In genomic region chr19:38514812-38515633, GRCh38 we compare ENCODE assay signal across 8 cellular contexts.
A peak's percentile ranks its signal among the peaks of the same experiment; 100 is the strongest.
DNase-seq lines count a peak whose midpoint lies in the region; ATAC-seq and TF ChIP-seq lines count a peak whose summit lies in the region.

No MANE protein-coding gene starts in this region.

- TF ChIP-seq CTCF in GM13976 (IDR thresholded peaks at IDR 0.05; ENCODE audit: borderline replicate concordance, control extremely low read depth, extremely low read depth, insufficient read depth, missing control alignments) (peak; percentile 92), cardiac fibroblast (IDR thresholded peaks at IDR 0.05; ENCODE audit: low read depth, low read length) (peak; percentile 89)

- in situ Hi-C loops in GM13976 (cut with MboI; ENCODE audit: low sequenced_read_pairs, unreplicated experiment) = no loop called here

- H3K4me3 ChIP-seq in cardiac fibroblast (replicated peaks in 1 of 2; ENCODE audit: low read depth in 2 of 2, low read length in 2 of 2) = no peak overlapping the region

- no peak for ATAC-seq in HG03520 (IDR thresholded peaks at IDR 0.05; ENCODE audit: unreplicated experiment)

- DNase-seq in 8988T (peak; percentile 100), GM13976 (ENCODE audit: low spot score) (peak; percentile 93), NCI-H1930 (lab: John Stamatoyannopoulos, UW) (peak; percentile 44 to 62), cardiac fibroblast (ENCODE audit: low read depth in 2 of 2) (peak; percentile 62 to 65), kidney tubule cell (ENCODE audit: low spot score) (peak; percentile 65)
- DNase-seq in activated CD4-positive, CD25-positive, alpha-beta regulatory T cell treated with anti-CD3 and anti-CD28 coated beads, Interleukin-2, amount 50 U/mL, for 16 hours (ENCODE audit: low read depth, low spot score) = peak; percentile 57
- DNase-seq in stimulated activated CD4-positive, alpha-beta T cell treated with anti-CD3 and anti-CD28 coated beads, Interleukin-4, amount 100 ng/mL, for 1 hour = peak; percentile 81
